Comparison of ENCODE assay signal across 8 cellular contexts in genomic region chr12:89162704-89163261, GRCh38.
A peak's percentile ranks its signal among the peaks of the same experiment; 100 is the strongest.
DNase-seq lines count a peak whose midpoint lies in the region; ATAC-seq lines count a peak whose summit lies in the region.

No MANE protein-coding gene starts in this region.

- no peaks in the 10 kb centered on the region for H3K36me3 Mint-ChIP-seq in CD4-positive, CD25-positive, alpha-beta regulatory T cell
- no peaks in the 10 kb centered on the region for H3K36me3 Mint-ChIP-seq in activated CD4-positive, alpha-beta memory T cell treated with anti-CD3 and anti-CD28 coated beads for 36 hours

- in situ Hi-C loops in KBM-7 (cut with MboI; ENCODE audit: low pct_unique_long_range_greater_than_20kb, low sequenced_read_pairs) = loop anchor here (25.0 kb wide), 1 partner anchor 100 kb away; no protein-coding TSS in a partner anchor

- peaks cover 37% of the 10 kb centered on the region for H3K4me1 ChIP-seq in CD4-positive, CD25-positive, alpha-beta regulatory T cell (ENCODE audit: control insufficient read depth, insufficient read depth, low read length, poor library complexity, severe bottlenecking)

- intact Hi-C loops in activated CD4-positive, alpha-beta memory T cell treated with anti-CD3 and anti-CD28 coated beads for 36 hours (cut with micrococcal nuclease) = loop anchor here (1.0 to 10.0 kb wide), 16 partner anchors 19 to 1020 kb away; partner anchors contain the start of genes CEP290, DUSP6, GALNT4 and POC1B

- H3K27me3 ChIP-seq in CD4-positive, CD25-positive, alpha-beta regulatory T cell (ENCODE audit: control insufficient read depth, insufficient read depth, low read length) = no peaks in the 10 kb centered on the region

- no peaks in the 10 kb centered on the region for H3K9me3 ChIP-seq in CD4-positive, CD25-positive, alpha-beta regulatory T cell (ENCODE audit: control insufficient read depth in 2 of 2, low read length in 2 of 2)

- H3K27ac ChIP-seq in CD4-positive, CD25-positive, alpha-beta regulatory T cell (ENCODE audit: insufficient read depth, low read length, poor library complexity, severe bottlenecking) = no peak overlapping the region

- peak; percentile 45 to 52 for ATAC-seq in CD4-positive, CD25-positive, alpha-beta regulatory T cell (ENCODE audit: low read depth in 2 of 2)
- no peak for ATAC-seq in HG02970 (IDR thresholded peaks at IDR 0.05; ENCODE audit: low FRiP score, unreplicated experiment)

- no peaks in the 10 kb centered on the region for H3K27me3 Mint-ChIP-seq in CD4-positive, CD25-positive, alpha-beta regulatory T cell
- H3K27me3 Mint-ChIP-seq in activated CD4-positive, alpha-beta memory T cell treated with anti-CD3 and anti-CD28 coated beads for 36 hours = no peaks in the 10 kb centered on the region

- no peak overlapping the region for H3K27ac Mint-ChIP-seq in CD4-positive, CD25-positive, alpha-beta regulatory T cell
- H3K27ac Mint-ChIP-seq in activated CD4-positive, alpha-beta memory T cell treated with anti-CD3 and anti-CD28 coated beads for 36 hours = no peak overlapping the region

- peaks cover 18 to 30% (median 25%) of the 10 kb centered on the region in 4 donors for H3K4me1 Mint-ChIP-seq in CD4-positive, CD25-positive, alpha-beta regulatory T cell
- H3K4me1 Mint-ChIP-seq in activated CD4-positive, alpha-beta memory T cell treated with anti-CD3 and anti-CD28 coated beads for 36 hours (ENCODE audit: low read depth) = peaks cover 13% of the 10 kb centered on the region

- peak in 1 of 3 donors; percentile 69 for DNase-seq in CD4-positive, CD25-positive, alpha-beta regulatory T cell
- DNase-seq in KBM-7 (peak; percentile 99), fibroblast of peridontal ligament (ENCODE audit: extremely low read depth) (peak; percentile 99), putamen (ENCODE audit: low spot score) (peak; percentile 44), cerebellar nuclear complex (lab: John Stamatoyannopoulos, UW) (no peak), NCI-H2107 treated with DMSO at 0.1 percent for 48 hours (lab: John Stamatoyannopoulos, UW; ENCODE audit: unreplicated experiment) (no peak)
- peak; percentile 90 for DNase-seq in activated CD4-positive, alpha-beta memory T cell treated with anti-CD3 and anti-CD28 coated beads for 36 hours

- CTCF ChIA-PET in activated CD4-positive, alpha-beta memory T cell treated with anti-CD3 and anti-CD28 coated beads for 36 hours (lab: Charles Lee) = interaction anchor here (0.6 to 2.7 kb wide), 9 partner anchors 25 to 362 kb away, joined by 3 to 11 read pairs (median 3); partner anchors contain the start of gene DUSP6

- H3K4me3 Mint-ChIP-seq in CD4-positive, CD25-positive, alpha-beta regulatory T cell = no peak overlapping the region
- no peak overlapping the region for H3K4me3 Mint-ChIP-seq in activated CD4-positive, alpha-beta memory T cell treated with anti-CD3 and anti-CD28 coated beads for 36 hours

- H3K36me3 ChIP-seq in CD4-positive, CD25-positive, alpha-beta regulatory T cell (ENCODE audit: control insufficient read depth, insufficient read depth, low read length) = no peaks in the 10 kb centered on the region

- no peak overlapping the region for H3K4me3 ChIP-seq in CD4-positive, CD25-positive, alpha-beta regulatory T cell (ENCODE audit: low read depth, low read length)

- H3K9me3 Mint-ChIP-seq in CD4-positive, CD25-positive, alpha-beta regulatory T cell = peaks cover 0 to 1% (median 0%) of the 10 kb centered on the region in 7 donors
- H3K9me3 Mint-ChIP-seq in activated CD4-positive, alpha-beta memory T cell treated with anti-CD3 and anti-CD28 coated beads for 36 hours = no peaks in the 10 kb centered on the region

- POLR2A ChIA-PET in activated CD4-positive, alpha-beta memory T cell treated with anti-CD3 and anti-CD28 coated beads for 36 hours (lab: Charles Lee) = interaction anchor here (0.6 to 2.5 kb wide), 12 partner anchors 11 to 546 kb away, joined by 3 to 13 read pairs (median 4); partner anchors contain the start of genes ATP2B1 and DUSP6

Comparison
In these comparisons a context has a peak if more than half of its experiments do, and no peak if none do; other contexts are left out.
1. DNase-seq: peak in KBM-7 (single experiment), activated CD4-positive, alpha-beta memory T cell treated with anti-CD3 and anti-CD28 coated beads for 36 hours (single experiment), fibroblast of peridontal ligament (single experiment) and putamen (single experiment); none in cerebellar nuclear complex (0 of 2) and NCI-H2107 treated with DMSO at 0.1 percent for 48 hours (single experiment).